In the genomic region with DNA sequence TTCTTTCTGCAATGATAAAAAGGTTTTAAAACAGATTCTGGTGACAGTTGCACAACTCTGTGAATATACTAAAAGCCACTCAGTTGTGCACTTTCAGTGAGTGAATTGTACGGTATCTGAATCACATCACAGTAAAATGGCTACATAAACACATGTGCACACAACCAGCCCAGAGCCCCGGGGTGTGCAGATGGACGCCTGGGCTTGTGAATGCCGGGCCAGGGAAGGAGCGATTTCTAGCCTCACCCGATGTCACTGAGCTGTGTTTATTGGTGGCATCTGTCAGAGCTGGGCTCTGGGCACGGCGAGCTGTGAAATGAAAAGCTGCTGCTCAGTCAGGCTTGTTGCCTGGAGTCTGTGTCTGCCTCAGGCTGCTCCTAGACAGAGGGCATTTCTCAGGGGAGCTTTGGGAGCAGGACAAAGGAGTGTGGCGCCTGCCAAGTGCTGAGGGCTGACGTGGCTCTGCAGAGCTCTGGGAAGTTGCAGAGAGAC, we compare ENCODE assay signal across 11 cellular contexts. TPM values are rescaled to one million over a fixed set of nuclear protein-coding genes. Genes with fewer than 3 reads are reported as not detected.
DNase-seq lines count a peak whose midpoint lies in the region; TF ChIP-seq lines count a peak whose summit lies in the region.
"Had no signal": no experiment of that assay in that cellular context is flagged by ENCODE, and none has a peak within 500 bp of the region (broad histone marks: within the 10 kb centered on the region; RNA-seq: fewer than 3 reads in every experiment).

No MANE protein-coding gene starts in this region.

- TF ChIP-seq CTCF in thyroid gland (IDR thresholded peaks at IDR 0.05): no peak

- H3K27ac ChIP-seq in caudate nucleus (ENCODE audit: low read depth, low read length) (no peak overlapping the region), thyroid gland (peak overlapping the region; percentile 53 to 71 (median 57))

- DNase-seq in MG63 (peak; percentile 77), caudate nucleus (lab: John Stamatoyannopoulos, UW) (peak in 45 of 61 donors; percentile 4 to 82 (median 41)), kidney tubule cell (ENCODE audit: low spot score) (peak; percentile 44), thyroid gland (peak; percentile 84 to 89), GF-D8 (lab: John Stamatoyannopoulos, UW) (no peak), HCEC 1CT (no peak), SKM-1 (lab: John Stamatoyannopoulos, UW; ENCODE audit: unreplicated experiment) (no peak)
- no peak for DNase-seq in stimulated activated CD4-positive, alpha-beta T cell treated with anti-CD3 and anti-CD28 coated beads, Interleukin-2, amount 100 ng/mL, for 48 hours
- DNase-seq: SIG-M5, small intestine had no signal

- intact Hi-C loops in thyroid gland (cut with DNase I): no loop called here

- peak in 1 of 2 donors; percentile 37 for TF ChIP-seq POLR2A in thyroid gland (IDR thresholded peaks at IDR 0.05)

- no peaks in the 10 kb centered on the region for H3K27me3 ChIP-seq in MG63
- no peaks in the 10 kb centered on the region for H3K27me3 ChIP-seq in thyroid gland

- H3K9me3 ChIP-seq in MG63 (no peaks in the 10 kb centered on the region), thyroid gland (no peaks in the 10 kb centered on the region)
- H3K9me3 ChIP-seq: HAP-1 had no signal

- peaks cover 24 to 45% of the 10 kb centered on the region in 2 donors for H3K4me1 ChIP-seq in thyroid gland
- H3K4me1 ChIP-seq: HAP-1 had no signal

- no peak overlapping the region for H3K4me3 ChIP-seq in MG63
- H3K4me3 ChIP-seq in thyroid gland (replicated peaks in 1 of 3): no peak overlapping the region
- H3K4me3 ChIP-seq: HAP-1 had no signal

- H3K36me3 ChIP-seq in MG63 (no peaks in the 10 kb centered on the region), thyroid gland (no peaks in the 10 kb centered on the region)

- WGBS in thyroid gland, 2 donors: 8 to 13% methylated on average over 8 to 10 of the region's 10 CpGs

RNA-seq across cellular contexts. Expression of gene RHOF, which starts 25.9 kb away (rescaled TPM):
- 0.20 and 6.3 TPM in 2 replicates for total RNA-seq in MG63 (2014; rRNA removed; shearing (Covaris generic); ENCODE audit: low replicate concordance)
- total RNA-seq in thyroid gland: 100 to 1,000 TPM in 1 of 4 donors, 10 to 100 TPM in 3; 22.8 to 105 (median 69.9) TPM

RNA-seq across cellular contexts. Expression of gene SETD1B, which starts 36.2 kb away (rescaled TPM):
- total RNA-seq in MG63 (2014; rRNA removed; shearing (Covaris generic); ENCODE audit: low replicate concordance): 1.0 and 1.1 TPM in 2 replicates
- total RNA-seq in thyroid gland: 10 to 100 TPM in 3 of 4 donors, 1 to 10 TPM in 1; 7.3 to 16.5 (median 11.7) TPM

RNA-seq across cellular contexts. Expression of gene TMEM120B, which starts 55.0 kb away (rescaled TPM):
- total RNA-seq in MG63 (2014; rRNA removed; shearing (Covaris generic); ENCODE audit: low replicate concordance): 3.6 and 6.6 TPM in 2 replicates
- 10 to 100 TPM; 12.5 to 15.4 (median 14.2) TPM for total RNA-seq in thyroid gland

Comparison
In these comparisons a context has a peak if more than half of its experiments do, and no peak if none do; other contexts are left out.
1. DNase-seq: peak in MG63 (single experiment), caudate nucleus (45 of 61), kidney tubule cell (single experiment) and thyroid gland (2 of 2); none in stimulated activated CD4-positive, alpha-beta T cell treated with anti-CD3 and anti-CD28 coated beads, Interleukin-2, amount 100 ng/mL, for 48 hours (0 of 2), GF-D8 (single experiment), HCEC 1CT (single experiment) and SKM-1 (single experiment).